Comparison of ENCODE assay signal across 1 cellular context in the genomic region with DNA sequence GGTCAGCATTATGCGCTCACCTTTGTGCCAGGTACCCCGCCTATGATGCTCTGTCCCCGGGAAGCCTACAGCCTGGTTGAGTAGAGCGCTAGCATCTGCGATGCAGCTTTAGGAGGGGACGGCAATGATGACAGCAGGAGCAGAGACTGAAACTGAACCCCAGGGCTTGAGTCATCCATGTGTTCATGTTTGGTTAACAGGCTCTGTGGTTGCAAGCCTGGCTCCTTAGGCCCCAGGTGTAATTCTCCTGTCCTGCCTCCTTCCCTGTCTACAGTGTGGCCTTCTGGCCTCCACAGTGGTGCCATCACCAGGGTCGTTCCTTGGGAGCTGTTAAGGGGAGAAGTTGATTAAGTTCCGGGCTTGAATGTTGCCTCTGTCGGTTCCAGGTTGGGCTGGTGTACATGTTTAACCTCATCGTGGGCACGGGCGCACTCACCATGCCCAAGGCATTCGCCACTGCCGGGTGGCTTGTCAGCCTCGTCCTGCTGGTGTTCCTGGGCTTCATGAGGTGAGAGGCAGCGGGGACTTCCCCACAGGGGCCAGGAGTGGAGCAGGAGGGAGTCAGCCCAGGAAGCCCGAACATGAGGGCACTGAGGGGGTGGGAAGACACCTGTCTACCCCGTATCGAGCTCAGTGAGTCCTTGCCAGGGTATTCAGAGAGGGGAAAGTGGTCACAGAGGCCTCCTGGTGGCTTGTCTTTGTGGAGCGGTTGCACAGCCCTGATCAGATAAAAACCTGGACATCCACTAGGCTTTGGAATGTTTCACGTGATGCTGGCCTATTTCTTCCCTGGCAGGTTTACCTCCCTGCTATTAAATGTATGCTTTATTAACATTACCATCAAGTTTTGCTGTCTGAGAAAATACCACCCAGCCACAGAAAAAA.
A peak's percentile ranks its signal among the peaks of the same experiment; 100 is the strongest.
TF ChIP-seq lines count a peak whose summit lies in the region.

No MANE protein-coding gene starts in this region.

TF ChIP-seq in HepG2, 621 proteins besides CTCF, POLR2A, EP300 and RAD21:
- TF ChIP-seq FOSL1 (CRISPR knock-in tag; IDR thresholded peaks at IDR 0.05; ENCODE audit: borderline replicate concordance) = no peak
- TF ChIP-seq, protein P1, sequence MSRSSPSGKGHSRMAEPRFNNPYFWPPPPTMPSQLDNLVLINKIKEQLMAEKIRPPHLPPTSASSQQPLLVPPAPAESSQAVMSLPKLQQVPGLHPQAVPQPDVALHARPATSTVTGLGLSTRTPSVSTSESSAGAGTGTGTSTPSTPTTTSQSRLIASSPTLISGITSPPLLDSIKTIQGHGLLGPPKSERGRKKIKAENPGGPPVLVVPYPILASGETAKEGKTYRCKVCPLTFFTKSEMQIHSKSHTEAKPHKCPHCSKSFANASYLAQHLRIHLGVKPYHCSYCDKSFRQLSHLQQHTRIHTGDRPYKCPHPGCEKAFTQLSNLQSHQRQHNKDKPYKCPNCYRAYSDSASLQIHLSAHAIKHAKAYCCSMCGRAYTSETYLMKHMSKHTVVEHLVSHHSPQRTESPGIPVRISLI (CRISPR knock-in tag; IDR thresholded peaks at IDR 0.05; ENCODE audit: borderline replicate concordance) = no peak
- peak; percentile 30; the same call in 1 of the 2 replicates for TF ChIP-seq SMC3 (IDR thresholded peaks at IDR 0.05; ENCODE audit: low read length)
- peak; percentile 42 for TF ChIP-seq STAG1 (CRISPR knock-in tag; IDR thresholded peaks at IDR 0.05)
- no peak for TF ChIP-seq MBNL3 (CRISPR knock-in tag; conservative IDR thresholded peaks at IDR 0.05)
